In genomic region chr5:73103885-73104284, GRCh38 we compare ENCODE assay signal across 33 cellular contexts. TPM values are rescaled to one million over a fixed set of nuclear protein-coding genes. Genes with fewer than 3 reads are reported as not detected.
DNase-seq lines count a peak whose midpoint lies in the region; FAIRE-seq and TF ChIP-seq lines count a peak whose summit lies in the region.
"Had no signal": no experiment of that assay in that cellular context is flagged by ENCODE, and none has a peak within 500 bp of the region (broad histone marks: within the 10 kb centered on the region; RNA-seq: fewer than 3 reads in every experiment).

No MANE protein-coding gene starts in this region.

- H3K27me3 ChIP-seq in dorsolateral prefrontal cortex: no peaks in the 10 kb centered on the region
- H3K27me3 ChIP-seq: colonic mucosa, transverse colon had no signal

- intact Hi-C loops in dorsolateral prefrontal cortex (cut with DNase I): no loop called here

- FAIRE-seq in frontal cortex (lab: Jason Lieb, UNC): no peak

- no peak overlapping the region for H3K4me3 ChIP-seq in dorsolateral prefrontal cortex
- H3K4me3 ChIP-seq: colonic mucosa, GM23248, mucosa of descending colon, psoas muscle, transverse colon had no signal

- TF ChIP-seq CTCF in dorsolateral prefrontal cortex (IDR thresholded peaks at IDR 0.05 in 54 of 56, conservative IDR thresholded peaks at IDR 0.05 in 2 of 56; ENCODE audit: low read depth in 1 of 56, partially characterized antibody in 56 of 56): no peak

- no peak overlapping the region for H3K27ac ChIP-seq in dorsolateral prefrontal cortex
- H3K27ac ChIP-seq: colonic mucosa, epithelial cell of prostate, GM23248, psoas muscle, transverse colon had no signal

- DNase-seq in COLO668 (lab: John Stamatoyannopoulos, UW; ENCODE audit: unreplicated experiment): peak; percentile 64
- DNase-seq in DMS79 treated with DMSO at 0.1 percent for 48 hours (lab: John Stamatoyannopoulos, UW): peak; percentile 36
- peak; percentile 66 for DNase-seq in NCI-H146 (lab: John Stamatoyannopoulos, UW)
- DNase-seq in NCI-H345 treated with DMSO at 0.1 percent for 48 hours (lab: John Stamatoyannopoulos, UW; ENCODE audit: unreplicated experiment): peak; percentile 73
- no peak for DNase-seq in dorsolateral prefrontal cortex
- DNase-seq in frontal cortex (ENCODE audit: low spot score in 2 of 2): no peak
- DNase-seq in HUDEP-2 (lab: John Stamatoyannopoulos, UW; ENCODE audit: unreplicated experiment in 76 of 76): no peak
- DNase-seq in nucleus accumbens (lab: John Stamatoyannopoulos, UW): no peak
- DNase-seq: activated B cell treated with CpG ODN at 0.5 μM for 24 hours; activated CD4-positive, alpha-beta T cell treated with anti-CD3 and anti-CD28 coated beads, Interleukin-2, amount 50 U/mL, for 1 hour; activated CD8-positive, alpha-beta memory T cell treated with anti-CD3 and anti-CD28 coated beads, Interleukin-2, amount 10 ng/mL, durations not matched to agents 7 days and 5 days; activated naive CD8-positive, alpha-beta T cell treated with anti-CD3 and anti-CD28 coated beads, Interleukin-2, amount 50 U/mL, for 24 hours; activated T-cell treated with anti-CD3 and anti-CD28 coated beads, Interleukin-2, amount 50 U/mL, for 72 hours; CD4-positive, alpha-beta T cell; colonic mucosa; effector memory CD4-positive, alpha-beta T cell; GF-D8; GM23248; HFFc6; immature natural killer cell; left cardiac atrium; mucosa of descending colon; natural killer cell; NCI-H446; NK-92 treated with Interleukin-12 subunit alpha and Interleukin-12 subunit beta, amount 100 ng/mL, for 24 hours; occipital lobe; psoas muscle; SK-N-SH; transverse colon had no signal

RNA-seq across cellular contexts. Expression of gene TMEM171, which starts 16.5 kb away (rescaled TPM):
- total RNA-seq in dorsolateral prefrontal cortex (1 to 10 TPM in 79 of 120 experiments, under 1 TPM in 32, not detected in 9; 0.39 to 6.5 (median 1.4) TPM), frontal cortex (0.41 TPM)
- total RNA-seq: activated B cell treated with CpG ODN at 0.5 μM for 24 hours; activated CD8-positive, alpha-beta memory T cell treated with anti-CD3 and anti-CD28 coated beads, Interleukin-2, amount 10 ng/mL, durations not matched to agents 7 days and 5 days; activated T-cell treated with anti-CD3 and anti-CD28 coated beads, Interleukin-2, amount 50 U/mL, for 72 hours; cardiac septum; CD4-positive, alpha-beta T cell; HT-29; subcutaneous adipose tissue had no signal

Comparison
In these comparisons a context has a peak if more than half of its experiments do, and no peak if none do; other contexts are left out.
1. DNase-seq: peak in COLO668 (single experiment), DMS79 treated with DMSO at 0.1 percent for 48 hours (single experiment), NCI-H146 (single experiment) and NCI-H345 treated with DMSO at 0.1 percent for 48 hours (single experiment); none in dorsolateral prefrontal cortex (0 of 10), frontal cortex (0 of 2), HUDEP-2 (0 of 76) and nucleus accumbens (0 of 56).